Comparison of ENCODE assay signal across 8 cellular contexts in genomic region chr6:692356-692851, GRCh38. TPM values are rescaled to one million over a fixed set of nuclear protein-coding genes. Genes with fewer than 3 reads are reported as not detected.
DNase-seq lines count a peak whose midpoint lies in the region; ATAC-seq, FAIRE-seq and TF ChIP-seq lines count a peak whose summit lies in the region.

No MANE protein-coding gene starts in this region.

- peak overlapping the region; percentile 97 for H3K4me2 ChIP-seq in endothelial cell of umbilical vein (ENCODE audit: insufficient read depth, low read length)

- DNase-seq in A172 (ENCODE audit: low spot score) (peak; percentile 38), NCI-H748 (lab: John Stamatoyannopoulos, UW; ENCODE audit: unreplicated experiment) (peak; percentile 84), endothelial cell of umbilical vein (ENCODE audit: low read depth, low spot score) (peak; percentile 63), myocyte (ENCODE audit: low read depth) (peak; percentile 40)
- DNase-seq in activated CD8-positive, alpha-beta memory T cell treated with anti-CD3 and anti-CD28 coated beads, Interleukin-2, amount 50 U/mL, for 1 hour (ENCODE audit: extremely low read depth), result peak; percentile 46
- DNase-seq in stimulated activated CD8-positive, alpha-beta memory T cell treated with anti-CD3 and anti-CD28 coated beads, Interleukin-4, amount 100 ng/mL, for 48 hours, result peak; percentile 83

- H3K9ac ChIP-seq in endothelial cell of umbilical vein (replicated peaks; ENCODE audit: extremely low read depth, insufficient read depth, low read length), result peak overlapping the region; percentile 61

- H3K36me3 ChIP-seq in endothelial cell of umbilical vein (ENCODE audit: control insufficient read depth in 2 of 2, extremely low read depth in 1 of 2, insufficient read depth in 2 of 2, low read length in 2 of 2), result peaks cover 2 to 3% of the 10 kb centered on the region in 2 experiments

- no peak for FAIRE-seq in endothelial cell of umbilical vein (lab: Jason Lieb, UNC)

- POLR2A ChIA-PET in endothelial cell of umbilical vein (lab: Charles Lee), result interaction anchor here (0.7 to 1.1 kb wide), 2 partner anchors 8 to 11 kb away, joined by 4 to 6 read pairs; no protein-coding TSS in a partner anchor

- CTCF ChIA-PET in endothelial cell of umbilical vein (lab: Charles Lee), result interaction anchor here (1.3 to 2.3 kb wide), 4 partner anchors 11 to 99 kb away, joined by 5 to 17 read pairs (median 10); no protein-coding TSS in a partner anchor

- H3K9me1 ChIP-seq in endothelial cell of umbilical vein (replicated peaks; ENCODE audit: control insufficient read depth, extremely low read depth, insufficient read depth, low read length), result no peaks in the 10 kb centered on the region

- H3K9me3 ChIP-seq in endothelial cell of umbilical vein (replicated peaks; ENCODE audit: control insufficient read depth, insufficient read depth, low read length), result no peaks in the 10 kb centered on the region

- H3K27ac ChIP-seq in endothelial cell of umbilical vein (ENCODE audit: insufficient read depth, low read depth, low read length), result peak overlapping the region; percentile 67

- dilution Hi-C loops in endothelial cell of umbilical vein (cut with MboI; ENCODE audit: extremely low pct_ligation_motif_present, low sequenced_read_pairs), result no loop called here

- H3K27me3 ChIP-seq in endothelial cell of umbilical vein (ENCODE audit: control insufficient read depth in 2 of 2, insufficient read depth in 2 of 2, low read length in 2 of 2), result no peaks in the 10 kb centered on the region

- peak overlapping the region; percentile 87 to 90 (median 87) for H3K4me3 ChIP-seq in endothelial cell of umbilical vein (replicated peaks in 1 of 3; ENCODE audit: insufficient read depth in 1 of 3, low read depth in 1 of 3, low read length in 3 of 3)

- peak overlapping the region; percentile 71 for H2AFZ ChIP-seq in endothelial cell of umbilical vein (ENCODE audit: low read depth, low read length)

- intact Hi-C loops in endothelial cell of umbilical vein (cut with micrococcal nuclease), result loop anchor here (1.0 to 5.0 kb wide), 3 partner anchors 8 to 100 kb away; no protein-coding TSS in a partner anchor

- peaks cover 46% of the 10 kb centered on the region for H3K79me2 ChIP-seq in endothelial cell of umbilical vein (ENCODE audit: control insufficient read depth, insufficient read depth, low read length)

- H4K20me1 ChIP-seq in endothelial cell of umbilical vein (replicated peaks; ENCODE audit: control insufficient read depth, extremely low read depth, insufficient read depth, low read length), result no peaks in the 10 kb centered on the region

- H3K4me1 ChIP-seq in endothelial cell of umbilical vein (ENCODE audit: control insufficient read depth, extremely low read depth, insufficient read depth, low read length), result peaks cover 15% of the 10 kb centered on the region

- TF ChIP-seq CTCF in endothelial cell of umbilical vein (IDR thresholded peaks at IDR 0.05; ENCODE audit: extremely low read depth in 1 of 2, insufficient read depth in 1 of 2, low read depth in 1 of 2, low read length in 2 of 2), result no peak

- no TSS peak for BruUV-seq in endothelial cell of umbilical vein (replicated peaks; lab: Mats Ljungman, UMichigan)

- no peak for TF ChIP-seq POLR2A in endothelial cell of umbilical vein (IDR thresholded peaks at IDR 0.05; ENCODE audit: low read depth, low read length)

- ATAC-seq in GM18867 (IDR thresholded peaks at IDR 0.05; ENCODE audit: unreplicated experiment) (peak; percentile 77), HG03066 (IDR thresholded peaks at IDR 0.05; ENCODE audit: low read depth, unreplicated experiment) (peak; percentile 65)

TF ChIP-seq in endothelial cell of umbilical vein, 7 proteins besides CTCF, POLR2A, EP300 and RAD21:
- TF ChIP-seq POLR2AphosphoS5 (IDR thresholded peaks at IDR 0.05; ENCODE audit: insufficient read depth, low read depth, low read length) (no peak), EZH2 (IDR thresholded peaks at IDR 0.05; ENCODE audit: borderline replicate concordance, low read depth, low read length, severe bottlenecking) (no peak), MYC (IDR thresholded peaks at IDR 0.05; ENCODE audit: low read depth, low read length) (no peak), GATA2 (IDR thresholded peaks at IDR 0.05; ENCODE audit: insufficient read depth, insufficient read length, low read depth, low read length) (no peak), JUN (IDR thresholded peaks at IDR 0.05; ENCODE audit: borderline replicate concordance, insufficient read depth, insufficient read length, low read depth) (no peak)
- TF ChIP-seq, protein P1, sequence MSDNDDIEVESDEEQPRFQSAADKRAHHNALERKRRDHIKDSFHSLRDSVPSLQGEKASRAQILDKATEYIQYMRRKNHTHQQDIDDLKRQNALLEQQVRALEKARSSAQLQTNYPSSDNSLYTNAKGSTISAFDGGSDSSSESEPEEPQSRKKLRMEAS (IDR thresholded peaks at IDR 0.05; ENCODE audit: insufficient read depth, insufficient read length), result no peak

RNA-seq across cellular contexts. Expression of gene EXOC2, which starts 0.5 kb away (rescaled TPM):
- total RNA-seq in A172 (2014; rRNA removed; shearing (Covaris generic)), result 36.5 and 39.0 TPM in 2 replicates
- total RNA-seq in endothelial cell of umbilical vein, result 30.8 and 39.7 TPM in 2 replicates
- polyA plus RNA-seq in endothelial cell of umbilical vein, result 17.2 and 18.2 TPM in 2 replicates
- 20.6 and 22.1 TPM in 2 replicates for polyA plus RNA-seq in endothelial cell of umbilical vein (2011; cell fraction: cytosol; rRNA removed)
- 33.4 and 38.3 TPM in 2 replicates for polyA plus RNA-seq in endothelial cell of umbilical vein (2011; cell fraction: nucleus; rRNA removed)
- 27.8 and 35.4 TPM in 2 replicates for polyA plus RNA-seq in endothelial cell of umbilical vein (2012)
- polyA minus RNA-seq in endothelial cell of umbilical vein, result 52.6 and 54.1 TPM in 2 replicates
- 12.1 TPM for polyA minus RNA-seq in endothelial cell of umbilical vein (2011; cell fraction: cytosol; rRNA and poly(A)+ RNA removed)
- 48.1 and 57.1 TPM in 2 replicates for polyA minus RNA-seq in endothelial cell of umbilical vein (2011; cell fraction: nucleus; rRNA and poly(A)+ RNA removed)
- total RNA-seq in myocyte, result 30.0 and 30.5 TPM in 2 replicates
- 14.8 TPM for polyA plus RNA-seq in myocyte (2012)

RNA-seq across cellular contexts. Expression of gene HUS1B, which starts 35.5 kb away (rescaled TPM):
- total RNA-seq in A172 (2014; rRNA removed; shearing (Covaris generic)), result 0.12 and 1.2 TPM in 2 replicates
- 1.2 and 1.8 TPM in 2 replicates for total RNA-seq in endothelial cell of umbilical vein
- 0.25 and 0.33 TPM in 2 replicates for polyA plus RNA-seq in endothelial cell of umbilical vein
- polyA plus RNA-seq in endothelial cell of umbilical vein (2011; cell fraction: cytosol; rRNA removed), result 0.36 and 0.54 TPM in 2 replicates
- 0.70 and 1.1 TPM in 2 replicates for polyA plus RNA-seq in endothelial cell of umbilical vein (2011; cell fraction: nucleus; rRNA removed)
- polyA plus RNA-seq in endothelial cell of umbilical vein (2012), result 0.34 and 0.35 TPM in 2 replicates
- 2.0 and 2.3 TPM in 2 replicates for polyA minus RNA-seq in endothelial cell of umbilical vein
- not detected for polyA minus RNA-seq in endothelial cell of umbilical vein (2011; cell fraction: cytosol; rRNA and poly(A)+ RNA removed)
- polyA minus RNA-seq in endothelial cell of umbilical vein (2011; cell fraction: nucleus; rRNA and poly(A)+ RNA removed), result 3.7 and 7.5 TPM in 2 replicates
- 0.36 TPM in 1 of 2 replicates, not detected in the other for total RNA-seq in myocyte
- 0.20 TPM for polyA plus RNA-seq in myocyte (2012)

Comparison
In these comparisons a context has a peak if more than half of its experiments do, and no peak if none do; other contexts are left out.
1. Peak in every context shown above with its lines: DNase-seq, ATAC-seq, H3K4me3 ChIP-seq and H3K27ac ChIP-seq.